Comparison of ENCODE assay signal across 11 cellular contexts in the genomic region with DNA sequence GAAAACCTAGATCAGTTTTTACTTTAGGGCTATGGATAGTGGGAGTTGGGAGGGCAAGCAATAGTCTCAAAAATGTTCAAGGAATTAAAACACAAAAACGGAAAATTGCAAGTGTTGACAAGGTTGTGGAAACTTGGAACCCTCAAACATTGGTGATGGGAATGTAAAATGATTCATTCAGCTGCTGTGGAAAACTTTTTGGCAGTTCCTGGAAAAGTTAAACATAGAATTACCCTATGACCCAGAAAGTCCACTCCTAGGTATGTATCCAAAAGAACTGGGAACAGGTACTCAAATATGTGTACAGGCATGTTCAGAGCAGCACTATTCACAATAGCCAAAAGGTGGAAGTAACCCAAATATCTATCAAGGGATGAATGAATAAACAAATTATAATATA. TPM values are rescaled to one million over a fixed set of nuclear protein-coding genes. Genes with fewer than 3 reads are reported as not detected.
DNase-seq lines count a peak whose midpoint lies in the region; ATAC-seq, FAIRE-seq and TF ChIP-seq lines count a peak whose summit lies in the region.
"Had no signal": no experiment of that assay in that cellular context is flagged by ENCODE, and none has a peak within 500 bp of the region (broad histone marks: within the 10 kb centered on the region; RNA-seq: fewer than 3 reads in every experiment).

No MANE protein-coding gene starts in this region.

- H3K27me3 ChIP-seq in BLaER1 treated with 17β-estradiol and CSF1 and Interleukin-3, amounts not matched to agents 10 nM and 100 nM: no peaks in the 10 kb centered on the region
- H3K27me3 ChIP-seq in Loucy (ENCODE audit: insufficient read depth, low read length, poor library complexity, severe bottlenecking): no peaks in the 10 kb centered on the region
- H3K27me3 ChIP-seq in bronchial epithelial cell (ENCODE audit: control insufficient read depth, insufficient read depth, low read length): no peaks in the 10 kb centered on the region

- peaks cover 0 to 1% (median 0%) of the 10 kb centered on the region in 3 donors for H3K36me3 Mint-ChIP-seq in naive thymus-derived CD8-positive, alpha-beta T cell

- H3K9me2 ChIP-seq in Loucy (replicated peaks; ENCODE audit: low read depth, low read length): no peaks in the 10 kb centered on the region

- H3K27ac ChIP-seq in BLaER1 treated with 17β-estradiol and CSF1 and Interleukin-3, amounts not matched to agents 10 nM and 100 nM: peak overlapping the region in 4 of 11 experiments; percentile 80 to 88 (median 86); a peak in 2 of 22 replicates

- FAIRE-seq in bronchial epithelial cell (lab: Jason Lieb, UNC): no peak

- H3K79me2 ChIP-seq in Loucy (ENCODE audit: insufficient read depth, low read length): peaks cover 34% of the 10 kb centered on the region

- H3K4me2 ChIP-seq in BLaER1 treated with 17β-estradiol and CSF1 and Interleukin-3, amounts not matched to agents 10 nM and 100 nM: peak overlapping the region in 7 of 11 experiments; percentile 73 to 91 (median 82); a peak in 13 of 22 replicates
- peak overlapping the region; percentile 87 for H3K4me2 ChIP-seq in Loucy (ENCODE audit: low read depth, low read length, poor library complexity, severe bottlenecking)

- peaks cover 0 to 16% (median 0%) of the 10 kb centered on the region in 11 experiments; a peak in 4 of 22 replicates for H4K20me1 ChIP-seq in BLaER1 treated with 17β-estradiol and CSF1 and Interleukin-3, amounts not matched to agents 10 nM and 100 nM
- H4K20me1 ChIP-seq in Loucy (ENCODE audit: insufficient read depth, low read length, poor library complexity, severe bottlenecking): peaks cover 13% of the 10 kb centered on the region

- no peaks in the 10 kb centered on the region for H3K9me3 Mint-ChIP-seq in naive thymus-derived CD8-positive, alpha-beta T cell

- H3K36me3 ChIP-seq in BLaER1 treated with 17β-estradiol and CSF1 and Interleukin-3, amounts not matched to agents 10 nM and 100 nM: 0 out of 22 replicates have a peak, but pooled peaks cover 0 to 4% (median 0%) of the 10 kb centered on the region in 11 experiments
- H3K36me3 ChIP-seq in Loucy (ENCODE audit: insufficient read depth, low read length) (no peaks in the 10 kb centered on the region), bronchial epithelial cell (ENCODE audit: control insufficient read depth, insufficient read depth, low read length) (no peaks in the 10 kb centered on the region)

- H2AFZ ChIP-seq in Loucy (ENCODE audit: low read length): peak overlapping the region; percentile 99; the same call in 1 of the 2 replicates

- DNase-seq in bronchial epithelial cell (ENCODE audit: low read depth): peak; percentile 86
- DNase-seq in naive thymus-derived CD8-positive, alpha-beta T cell: no peak
- DNase-seq in CD1c-positive myeloid dendritic cell (ENCODE audit: extremely low spot score): no peak
- no peak for DNase-seq in NK-92 treated with Interleukin-12 subunit alpha and Interleukin-12 subunit beta, amount 100 ng/mL, for 24 hours (lab: John Stamatoyannopoulos, UW)
- DNase-seq in islet precursor cell: no peak
- DNase-seq: activated effector memory CD4-positive, alpha-beta T cell treated with anti-CD3 and anti-CD28 coated beads, Interleukin-2, amount 50 U/mL, for 16 hours; DND-41; NCI-H1092 treated with DMSO at 0.1 percent for 48 hours had no signal

- peak overlapping the region; percentile 89 to 99 (median 96) for H3K4me3 Mint-ChIP-seq in naive thymus-derived CD8-positive, alpha-beta T cell

- H3K4me1 Mint-ChIP-seq in naive thymus-derived CD8-positive, alpha-beta T cell: peaks cover 23 to 39% (median 34%) of the 10 kb centered on the region in 4 donors

- no peaks in the 10 kb centered on the region for H3K9me3 ChIP-seq in BLaER1 treated with 17β-estradiol and CSF1 and Interleukin-3, amounts not matched to agents 10 nM and 100 nM (replicated peaks in 1 of 11)
- H3K9me3 ChIP-seq in Loucy (ENCODE audit: insufficient read depth, low read depth, low read length): no peaks in the 10 kb centered on the region

- TF ChIP-seq CTCF in Loucy (conservative IDR thresholded peaks at IDR 0.05; ENCODE audit: low read length) (no peak), bronchial epithelial cell (IDR thresholded peaks at IDR 0.05; ENCODE audit: insufficient read depth, low read length, severe bottlenecking) (no peak)

- peaks cover 22 to 34% (median 31%) of the 10 kb centered on the region in 10 experiments for H3K4me1 ChIP-seq in BLaER1 treated with 17β-estradiol and CSF1 and Interleukin-3, amounts not matched to agents 10 nM and 100 nM
- peaks cover 37% of the 10 kb centered on the region for H3K4me1 ChIP-seq in Loucy (ENCODE audit: insufficient read depth, low read length, poor library complexity, severe bottlenecking)

- POLR2A ChIA-PET in naive thymus-derived CD8-positive, alpha-beta T cell (lab: Charles Lee): interaction anchor here (1.8 kb wide), 3 partner anchors 12 to 73 kb away, joined by 5 to 8 read pairs (median 7); partner anchors contain the start of gene TEX10

- H3K27ac Mint-ChIP-seq in naive thymus-derived CD8-positive, alpha-beta T cell: peak overlapping the region in 3 of 10 donors; percentile 91 to 94 (median 94)

- ATAC-seq in naive thymus-derived CD8-positive, alpha-beta T cell: no peak
- ATAC-seq in HG02571 (IDR thresholded peaks at IDR 0.05; ENCODE audit: unreplicated experiment): no peak

- H3F3A ChIP-seq in Loucy (ENCODE audit: low read depth): no peaks in the 10 kb centered on the region

- H3K27me3 Mint-ChIP-seq in naive thymus-derived CD8-positive, alpha-beta T cell: peaks cover 3 to 9% (median 5%) of the 10 kb centered on the region in 5 donors

- no peak overlapping the region; a peak in 1 of 22 replicates for H3K9ac ChIP-seq in BLaER1 treated with 17β-estradiol and CSF1 and Interleukin-3, amounts not matched to agents 10 nM and 100 nM
- peak overlapping the region; percentile 85 for H3K9ac ChIP-seq in Loucy (ENCODE audit: low read depth, low read length, poor library complexity, severe bottlenecking)

- H3K4me3 ChIP-seq in BLaER1 treated with 17β-estradiol and CSF1 and Interleukin-3, amounts not matched to agents 10 nM and 100 nM: no peak overlapping the region
- no peak overlapping the region for H3K4me3 ChIP-seq in Loucy (ENCODE audit: low read length, poor library complexity, severe bottlenecking)
- H3K4me3 ChIP-seq in bronchial epithelial cell (ENCODE audit: low read depth, low read length): no peak overlapping the region

RNA-seq across cellular contexts. Expression of gene MSANTD3, which starts 1.2 kb away (rescaled TPM):
- total RNA-seq in bronchial epithelial cell: 37.1 and 38.7 TPM in 2 replicates
- 10 to 100 TPM; 11.8 to 12.9 TPM for total RNA-seq in naive thymus-derived CD8-positive, alpha-beta T cell
- 1 to 10 TPM; 3.5 to 5.9 (median 4.7) TPM for polyA plus RNA-seq in naive thymus-derived CD8-positive, alpha-beta T cell

RNA-seq across cellular contexts. Expression of gene TMEFF1, which starts 47.2 kb away (rescaled TPM):
- total RNA-seq in bronchial epithelial cell: 0.13 and 0.26 TPM in 2 replicates
- under 1 TPM in 1 of 2 experiments, not detected in 1; 0.31 TPM for total RNA-seq in naive thymus-derived CD8-positive, alpha-beta T cell
- polyA plus RNA-seq in naive thymus-derived CD8-positive, alpha-beta T cell: not detected
